Comparison of ENCODE assay signal across 8 cellular contexts in the genomic region with DNA sequence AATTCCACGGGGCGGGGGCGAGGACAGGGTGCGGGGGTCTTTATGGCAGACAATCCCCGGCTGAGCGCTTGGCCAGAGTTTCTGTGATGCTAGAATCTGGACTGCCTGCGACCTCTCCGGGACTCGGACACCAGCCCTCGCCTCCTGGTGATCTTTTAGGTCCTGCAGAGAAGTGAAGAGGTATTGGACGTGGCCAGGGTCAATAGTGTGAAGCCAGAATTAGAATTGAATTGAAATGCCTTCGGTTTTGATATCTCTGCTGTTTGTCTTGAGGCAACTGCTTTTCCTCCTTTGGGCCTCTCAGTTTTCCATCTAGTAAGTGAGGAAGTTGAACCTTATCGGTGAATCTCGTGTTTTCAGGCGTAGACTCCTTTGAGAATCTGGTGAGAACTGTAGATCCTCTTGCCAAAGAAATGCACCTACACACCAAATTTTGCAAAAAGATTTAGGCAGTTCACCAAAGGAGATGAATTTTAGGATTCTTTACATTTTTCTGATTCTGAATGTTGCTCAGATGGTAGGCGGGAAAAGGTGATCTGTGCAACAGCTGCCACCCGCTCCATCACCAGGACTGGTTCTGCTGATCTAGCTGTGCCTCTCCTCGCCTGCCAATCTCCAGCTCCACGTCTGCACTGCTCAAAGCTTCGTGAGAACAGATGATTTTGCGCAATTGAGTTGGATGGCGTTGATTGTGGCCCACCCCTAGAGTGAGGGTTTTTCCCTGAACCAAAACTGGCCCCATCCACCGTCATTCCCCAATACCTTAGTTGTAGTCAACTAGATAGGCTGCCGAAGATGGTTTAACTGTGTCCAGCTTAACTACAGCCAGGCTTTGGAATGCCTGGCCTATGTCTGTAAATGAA. TPM values are rescaled to one million over a fixed set of nuclear protein-coding genes. Genes with fewer than 3 reads are reported as not detected.
DNase-seq lines count a peak whose midpoint lies in the region; ATAC-seq and TF ChIP-seq lines count a peak whose summit lies in the region.

No MANE protein-coding gene starts in this region.

- H3K27me3 Mint-ChIP-seq in HFFc6 (ENCODE audit: insufficient read depth) (peaks cover 5% of the 10 kb centered on the region), T-helper 17 cell (no peaks in the 10 kb centered on the region)

- H3K27me3 ChIP-seq in esophagus muscularis mucosa (no peaks in the 10 kb centered on the region), neutrophil (no peaks in the 10 kb centered on the region)

- ATAC-seq in T-helper 17 cell (no peak), GM19395 (IDR thresholded peaks at IDR 0.05; ENCODE audit: unreplicated experiment) (no peak), GM18520 (IDR thresholded peaks at IDR 0.05; ENCODE audit: unreplicated experiment) (no peak)

- H3K4me3 ChIP-seq in esophagus muscularis mucosa (peak overlapping the region; percentile 81 to 94 (median 92)), neutrophil (ENCODE audit: low read depth in 1 of 2, low read length in 1 of 2) (peak overlapping the region; percentile 95)

- H3K9me3 ChIP-seq in T-helper 17 cell (ENCODE audit: control insufficient read depth, low read length, poor library complexity, severe bottlenecking) (no peaks in the 10 kb centered on the region), esophagus muscularis mucosa (no peaks in the 10 kb centered on the region), neutrophil (no peaks in the 10 kb centered on the region)

- peak overlapping the region; percentile 96 to 99 (median 98) for H3K27ac ChIP-seq in esophagus muscularis mucosa (replicated peaks in 1 of 4)
- peak overlapping the region; percentile 99 for H3K27ac ChIP-seq in neutrophil

- H3K9me3 Mint-ChIP-seq in HFFc6, result no peaks in the 10 kb centered on the region

- H3K36me3 Mint-ChIP-seq in HFFc6 (ENCODE audit: low read depth) (peaks cover 30% of the 10 kb centered on the region), T-helper 17 cell (ENCODE audit: low read depth) (peaks cover 5% of the 10 kb centered on the region)

- TF ChIP-seq CTCF in HFFc6 (IDR thresholded peaks at IDR 0.05) (no peak), esophagus muscularis mucosa (IDR thresholded peaks at IDR 0.05) (no peak), neutrophil (IDR thresholded peaks at IDR 0.05) (peak; percentile 4)

- H3K27ac Mint-ChIP-seq in HFFc6 (peak overlapping the region; percentile 96), T-helper 17 cell (peak overlapping the region; percentile 99)

- peak; percentile 23 for DNase-seq in Daoy (ENCODE audit: low read depth)
- peak; percentile 28 for DNase-seq in HFFc6
- no peak for DNase-seq in T-helper 17 cell
- DNase-seq in esophagus muscularis mucosa (ENCODE audit: extremely low spot score), result no peak
- no peak for DNase-seq in NCI-H2081 treated with DMSO at 0.1 percent for 48 hours (lab: John Stamatoyannopoulos, UW)

- peak; percentile 83 for TF ChIP-seq POLR2A in esophagus muscularis mucosa (IDR thresholded peaks at IDR 0.05; ENCODE audit: low read depth)

- WGBS in esophagus muscularis mucosa, result 11% methylated on average over 16 of the region's 24 CpGs

- TF ChIP-seq EP300 in esophagus muscularis mucosa (IDR thresholded peaks at IDR 0.05), result no peak

- H3K4me1 ChIP-seq in esophagus muscularis mucosa (peaks cover 45 to 63% (median 49%) of the 10 kb centered on the region in 4 donors), neutrophil (ENCODE audit: control insufficient read depth in 1 of 2, insufficient read depth in 1 of 2, low read depth in 1 of 2, low read length in 1 of 2) (peaks cover 49% of the 10 kb centered on the region in 2 experiments)

- intact Hi-C loops in esophagus muscularis mucosa (cut with DNase I), result loop anchor here (5.0 to 10.0 kb wide), 6 partner anchors 173 to 673 kb away; partner anchors contain the start of genes SERINC3, TTPAL and YWHAB

- peaks cover 0 to 5% (median 2%) of the 10 kb centered on the region in 4 donors for H3K36me3 ChIP-seq in esophagus muscularis mucosa
- peaks cover 4% of the 10 kb centered on the region for H3K36me3 ChIP-seq in neutrophil

- H3K4me3 Mint-ChIP-seq in HFFc6 (peak overlapping the region; percentile 98), T-helper 17 cell (peak overlapping the region; percentile 97)

- peaks cover 50% of the 10 kb centered on the region for H3K4me1 Mint-ChIP-seq in HFFc6 (ENCODE audit: low read depth)
- peaks cover 55% of the 10 kb centered on the region for H3K4me1 Mint-ChIP-seq in T-helper 17 cell

RNA-seq across cellular contexts. Expression of gene OSER1, which starts 0.8 kb away (rescaled TPM):
- 47.1 and 49.1 TPM in 2 replicates for total RNA-seq in Daoy (2014; rRNA removed; shearing (Covaris generic))
- total RNA-seq in HFFc6 (2021; fragmentation: NEBNext Ultra II Directional; extraction: Animal tissue kit (Norgen Biotek cat#: 25700)), result 10 to 100 TPM; 33.1 to 38.8 (median 36.2) TPM
- total RNA-seq in T-helper 17 cell (100 to 1,000 TPM in 1 of 2 donors, 10 to 100 TPM in 1; 88.5 to 103 TPM), esophagus muscularis mucosa (10 to 100 TPM; 45.2 to 94.4 (median 71.0) TPM)

RNA-seq across cellular contexts. Expression of gene JPH2, which starts 24.4 kb away (rescaled TPM):
- 1.5 and 2.1 TPM in 2 replicates for total RNA-seq in Daoy (2014; rRNA removed; shearing (Covaris generic))
- 10 to 100 TPM in 5 of 6 experiments, 1 to 10 TPM in 1; 9.7 to 14.4 (median 13.5) TPM for total RNA-seq in HFFc6 (2021; fragmentation: NEBNext Ultra II Directional; extraction: Animal tissue kit (Norgen Biotek cat#: 25700))
- total RNA-seq in T-helper 17 cell (not detected), esophagus muscularis mucosa (100 to 1,000 TPM; 187 to 441 (median 295) TPM)

RNA-seq across cellular contexts. Expression of gene GDAP1L1, which starts 35.7 kb away (rescaled TPM):
- 0.29 TPM in 1 of 2 replicates, not detected in the other for total RNA-seq in Daoy (2014; rRNA removed; shearing (Covaris generic))
- total RNA-seq in HFFc6 (2021; fragmentation: NEBNext Ultra II Directional; extraction: Animal tissue kit (Norgen Biotek cat#: 25700)), result not detected
- total RNA-seq in T-helper 17 cell (not detected), esophagus muscularis mucosa (under 1 TPM in 2 of 4 donors, not detected in 2; 0.23 to 0.83 TPM)

Comparison
In these comparisons a context has a peak if more than half of its experiments do, and no peak if none do; other contexts are left out.
1. DNase-seq: peak in Daoy (single experiment) and HFFc6 (single experiment); none in T-helper 17 cell (0 of 3), esophagus muscularis mucosa (single experiment) and NCI-H2081 treated with DMSO at 0.1 percent for 48 hours (single experiment).
2. RNA of gene JPH2, which starts 24.4 kb away (total RNA-seq): 187 to 441 TPM in esophagus muscularis mucosa; 9.7 to 14.4 TPM in HFFc6, 1.5 to 2.1 TPM in Daoy and not detected in T-helper 17 cell; every median in the first group is over 10 times any median in the second.